Comparison of ENCODE assay signal across 1 cellular context in genomic region chr22:24401824-24402434, GRCh38.
TF ChIP-seq lines count a peak whose summit lies in the region.

No MANE protein-coding gene starts in this region.

TF ChIP-seq in WTC11, 78 proteins besides CTCF, POLR2A, EP300 and RAD21 (continued from another document):
- no peak for TF ChIP-seq ZNF281 (CRISPR knock-in tag; IDR thresholded peaks at IDR 0.05)
- TF ChIP-seq USF1 (CRISPR knock-in tag; IDR thresholded peaks at IDR 0.05), result no peak
- no peak for TF ChIP-seq GTF2I (CRISPR knock-in tag; conservative IDR thresholded peaks at IDR 0.05)
